1 cellular context compared by ENCODE assay signal in genomic region chr4:65671402-65671801, GRCh38.
TF ChIP-seq lines count a peak whose summit lies in the region.

No MANE protein-coding gene starts in this region.

TF ChIP-seq in GM23338, 12 proteins besides CTCF, POLR2A, EP300 and RAD21 (continued from another document):
- no peak for TF ChIP-seq ZNF462 (CRISPR knock-in tag; IDR thresholded peaks at IDR 0.05)
- TF ChIP-seq REST (IDR thresholded peaks at IDR 0.05; ENCODE audit: unreplicated experiment): no peak
TF ChIP-seq in GM23338: peak in this region for 0.
